Comparison of ENCODE assay signal across 15 cellular contexts in genomic region chr20:25486377-25486776, GRCh38.
DNase-seq lines count a peak whose midpoint lies in the region; TF ChIP-seq lines count a peak whose summit lies in the region.
"Had no signal": no experiment of that assay in that cellular context is flagged by ENCODE, and none has a peak within 500 bp of the region (broad histone marks: within the 10 kb centered on the region; RNA-seq: fewer than 3 reads in every experiment).

No MANE protein-coding gene starts in this region.

- H3K4me3 Mint-ChIP-seq in endodermal cell (no peak overlapping the region), neural crest cell (no peak overlapping the region)
- H3K4me3 Mint-ChIP-seq: central memory CD8-positive, alpha-beta T cell had no signal

- H3K27ac ChIP-seq in endodermal cell (ENCODE audit: low read depth, low read length): peak overlapping the region; percentile 6
- H3K27ac ChIP-seq: tibial nerve had no signal

- H3K9ac ChIP-seq in endodermal cell (ENCODE audit: extremely low read depth, low read length, poor library complexity, severe bottlenecking): no peak overlapping the region

- 86 to 95% methylated on average over 3 to 9 of the region's 9 CpGs for WGBS in endodermal cell (ENCODE audit: insufficient coverage in 1 of 2, insufficient read length in 1 of 2), 2 experiments

- H3K36me3 Mint-ChIP-seq in endodermal cell (ENCODE audit: low read depth) (peaks cover 61% of the 10 kb centered on the region), neural crest cell (ENCODE audit: low read depth) (peaks cover 3% of the 10 kb centered on the region)

- H3K4me3 ChIP-seq in endodermal cell (ENCODE audit: low read length): no peak overlapping the region
- H3K4me3 ChIP-seq: smooth muscle cell, tibial nerve had no signal

- H3K4me1 Mint-ChIP-seq in endodermal cell (no peaks in the 10 kb centered on the region), neural crest cell (no peaks in the 10 kb centered on the region)

- no peaks in the 10 kb centered on the region for H3K9me3 ChIP-seq in endodermal cell (ENCODE audit: control insufficient read depth, low read length)
- H3K9me3 ChIP-seq: tibial nerve had no signal

- H3K27ac Mint-ChIP-seq in endodermal cell (peak overlapping the region; percentile 17), neural crest cell (ENCODE audit: unreplicated experiment) (peak overlapping the region; percentile 37)
- H3K27ac Mint-ChIP-seq: activated T-helper 2 cell treated with anti-CD3 and anti-CD28 coated beads, Interferon-gamma antibody, Interleukin-2, Interleukin-4, amounts not matched to agents 10 μg/mL and 5 μg/mL and 100 μg/mL, durations not matched to agents 14 hours and 24 hours and 36 hours had no signal

- H3K9me3 Mint-ChIP-seq in endodermal cell (no peaks in the 10 kb centered on the region), neural crest cell (no peaks in the 10 kb centered on the region)
- H3K9me3 Mint-ChIP-seq: activated T-helper 2 cell treated with anti-CD3 and anti-CD28 coated beads, Interferon-gamma antibody, Interleukin-2, Interleukin-4, amounts not matched to agents 10 μg/mL and 5 μg/mL and 100 μg/mL, durations not matched to agents 14 hours and 24 hours and 36 hours; central memory CD8-positive, alpha-beta T cell had no signal

- no peak for TF ChIP-seq CTCF in endodermal cell (conservative IDR thresholded peaks at IDR 0.05)
- no peak for TF ChIP-seq CTCF in neural crest cell (conservative IDR thresholded peaks at IDR 0.05)

- DNase-seq in EH (ENCODE audit: low read depth) (peak; percentile 11), Kasumi-1 (lab: John Stamatoyannopoulos, UW) (peak; percentile 16 to 18), endodermal cell (no peak), neural crest cell (ENCODE audit: low read depth, low spot score) (no peak), NAMALWA (ENCODE audit: low spot score) (no peak), amygdala (lab: John Stamatoyannopoulos, UW) (no peak), DMS79 (lab: John Stamatoyannopoulos, UW) (no peak)
- DNase-seq: COR-L47, erythroblast, NCI-H1105, NCI-H748 treated with DMSO at 0.1 percent for 48 hours had no signal

- no peaks in the 10 kb centered on the region for H3K27me3 ChIP-seq in endodermal cell (ENCODE audit: control insufficient read depth, insufficient read depth, low read length, poor library complexity, severe bottlenecking)
- H3K27me3 ChIP-seq: tibial nerve had no signal

- H3K27me3 Mint-ChIP-seq in endodermal cell (ENCODE audit: insufficient read depth): no peaks in the 10 kb centered on the region
- no peaks in the 10 kb centered on the region for H3K27me3 Mint-ChIP-seq in neural crest cell (ENCODE audit: low read depth)

- H3K4me1 ChIP-seq in endodermal cell (ENCODE audit: control insufficient read depth, insufficient read depth, low read length): no peaks in the 10 kb centered on the region
- H3K4me1 ChIP-seq: tibial nerve had no signal

- H3K36me3 ChIP-seq in endodermal cell (ENCODE audit: control insufficient read depth, insufficient read depth, low read length): peaks cover 69% of the 10 kb centered on the region

Comparison
In these comparisons a context has a peak if more than half of its experiments do, and no peak if none do; other contexts are left out.
1. DNase-seq: peak in EH (single experiment) and Kasumi-1 (2 of 2); none in endodermal cell (single experiment), neural crest cell (single experiment), NAMALWA (single experiment), amygdala (0 of 56) and DMS79 (single experiment).